7 cellular contexts compared by ENCODE assay signal in genomic region chr15:72947709-72948108, GRCh38.
"Had no signal": no experiment of that assay in that cellular context is flagged by ENCODE, and none has a peak within 500 bp of the region (broad histone marks: within the 10 kb centered on the region; RNA-seq: fewer than 3 reads in every experiment).

No MANE protein-coding gene starts in this region.

- H3K36me3 ChIP-seq: HAP-1 had no signal

- H3K4me1 ChIP-seq: HAP-1 had no signal

- H3K9ac ChIP-seq: GM23248 had no signal

- H3K4me3 ChIP-seq: GM23248, HAP-1 had no signal

- FAIRE-seq: HTR-8/SVneo had no signal

- H2AFZ ChIP-seq: GM23248 had no signal

- H3K9me3 ChIP-seq: HAP-1 had no signal

- ATAC-seq: HCT116 had no signal

- DNase-seq: GM23248, GOT3, H7, KG1 had no signal

- H3K27ac ChIP-seq: GM23248 had no signal
